13 cellular contexts compared by ENCODE assay signal in the genomic region with DNA sequence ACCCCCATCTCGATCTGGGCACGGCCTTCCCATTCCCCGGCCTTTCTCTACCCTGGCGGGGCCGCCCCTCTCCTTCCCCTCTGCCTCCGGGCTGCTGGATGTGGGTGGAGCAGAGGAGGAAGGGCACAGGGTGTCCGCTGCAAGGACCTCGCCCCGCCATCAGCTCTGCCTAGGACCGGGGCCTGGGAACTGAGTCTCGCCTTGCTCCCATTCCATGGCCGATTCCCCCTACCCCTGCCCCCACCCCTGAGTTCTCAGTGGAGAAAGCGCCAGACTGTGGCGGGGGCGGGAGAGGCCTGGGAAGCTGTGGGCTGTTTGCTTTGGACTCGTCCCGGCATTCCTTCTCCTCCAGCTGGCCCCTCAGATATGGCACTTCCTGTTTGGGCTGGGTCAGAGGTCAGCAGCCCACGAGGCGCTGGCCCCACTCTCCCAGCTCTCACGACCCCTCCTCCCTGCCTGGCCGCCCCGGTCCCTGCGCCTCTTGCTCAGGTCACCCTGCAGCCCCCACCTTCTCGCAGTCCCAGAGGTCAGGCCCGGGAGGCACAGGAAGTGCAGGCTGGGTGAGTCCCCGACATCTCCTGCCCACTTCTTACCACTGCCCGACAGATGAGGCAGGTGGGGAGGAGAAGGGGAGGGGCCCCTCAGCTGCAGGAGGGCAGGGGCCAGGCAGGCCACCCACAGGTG. TPM values are rescaled to one million over a fixed set of nuclear protein-coding genes. Genes with fewer than 3 reads are reported as not detected.
A peak's percentile ranks its signal among the peaks of the same experiment; 100 is the strongest.
DNase-seq lines count a peak whose midpoint lies in the region; ATAC-seq, FAIRE-seq and TF ChIP-seq lines count a peak whose summit lies in the region.
"Had no signal": no experiment of that assay in that cellular context is flagged by ENCODE, and none has a peak within 500 bp of the region (broad histone marks: within the 10 kb centered on the region; RNA-seq: fewer than 3 reads in every experiment).

No MANE protein-coding gene starts in this region.

- no peaks in the 10 kb centered on the region for H3K36me3 ChIP-seq in spleen
- H3K36me3 ChIP-seq: transverse colon had no signal

- FAIRE-seq in GM12892 (lab: Jason Lieb, UNC) = no peak

- ATAC-seq in left lobe of liver (peak; percentile 60), GM19395 (IDR thresholded peaks at IDR 0.05; ENCODE audit: unreplicated experiment) (no peak), GM18867 (IDR thresholded peaks at IDR 0.05; ENCODE audit: unreplicated experiment) (no peak), HG03108 (IDR thresholded peaks at IDR 0.05; ENCODE audit: unreplicated experiment) (no peak)

- WGBS in spleen, 5 donors = 37 to 69% (median 60%) methylated on average over 11 to 27 of the region's 27 CpGs

- intact Hi-C loops in spleen (cut with DNase I; ENCODE audit: low total_unique reads) = no loop called here

- no peaks in the 10 kb centered on the region for H3K27me3 ChIP-seq in spleen (replicated peaks in 1 of 7)
- H3K27me3 ChIP-seq: transverse colon had no signal

- no peaks in the 10 kb centered on the region for H3K9me3 ChIP-seq in spleen
- H3K9me3 ChIP-seq: transverse colon had no signal

- TF ChIP-seq CTCF in coronary artery (IDR thresholded peaks at IDR 0.05) (no peak), spleen (IDR thresholded peaks at IDR 0.05 in 8 of 11, conservative IDR thresholded peaks at IDR 0.05 in 3 of 11) (no peak)

- H3K27ac ChIP-seq in coronary artery (peak overlapping the region; percentile 49 to 97), spleen (peak overlapping the region in 5 of 8 donors; percentile 39 to 64 (median 60))
- H3K27ac ChIP-seq: transverse colon, VCaP had no signal

- TF ChIP-seq POLR2A in spleen (IDR thresholded peaks at IDR 0.05) (no peak), GM12892 (IDR thresholded peaks at IDR 0.05; ENCODE audit: low read depth, low read length) (no peak)

- peaks cover 0 to 36% (median 9%) of the 10 kb centered on the region in 6 donors for H3K4me1 ChIP-seq in spleen

- DNase-seq in HuH-7 (ENCODE audit: low spot score) = peak; percentile 37
- peak; percentile 84 for DNase-seq in coronary artery (ENCODE audit: low spot score)
- DNase-seq in left lobe of liver (ENCODE audit: low spot score) = peak; percentile 46
- DNase-seq in spleen = no peak
- DNase-seq in GM12892 (ENCODE audit: insufficient read length) = no peak
- DNase-seq: CD4-positive, alpha-beta memory T cell; transverse colon had no signal

- H3K4me3 ChIP-seq in coronary artery (peak overlapping the region; percentile 49), spleen (no peak overlapping the region)
- H3K4me3 ChIP-seq: transverse colon had no signal

RNA-seq across cellular contexts. Expression of a gene that starts 6.4 kb away (rescaled TPM):
- 88.4 TPM for total RNA-seq in left lobe of liver
- total RNA-seq in spleen = 100 to 1,000 TPM; 180 to 370 (median 268) TPM
- 100 to 1,000 TPM in 1 of 3 donors, 10 to 100 TPM in 2; 37.1 to 109 (median 40.1) TPM for polyA plus RNA-seq in spleen
- not detected for polyA plus RNA-seq in GM12892 (2012; ENCODE audit: missing spikeins)
- total RNA-seq: CD4-positive, alpha-beta memory T cell; H4 had no signal
- polyA plus RNA-seq: CD4-positive, alpha-beta memory T cell had no signal

RNA-seq across cellular contexts. Expression of a gene that starts 18.0 kb away (rescaled TPM):
- total RNA-seq in left lobe of liver (11.2 TPM), spleen (10 to 100 TPM; 23.6 to 36.2 (median 33.2) TPM)
- polyA plus RNA-seq in spleen = 10 to 100 TPM; 36.6 to 83.7 (median 79.8) TPM
- polyA plus RNA-seq in GM12892 (2012; ENCODE audit: missing spikeins) = 20.9 TPM

RNA-seq across cellular contexts. Expression of a gene that starts 29.1 kb away (rescaled TPM):
- not detected for total RNA-seq in left lobe of liver
- under 1 TPM in 2 of 7 donors, not detected in 5; 0.07 to 0.13 TPM for total RNA-seq in spleen
- not detected for polyA plus RNA-seq in spleen
- polyA plus RNA-seq in GM12892 (2012; ENCODE audit: missing spikeins) = not detected
- total RNA-seq: CD4-positive, alpha-beta memory T cell; H4; kidney epithelial cell; transverse colon had no signal

RNA-seq across cellular contexts. Expression of a gene that starts 42.5 kb away (rescaled TPM):
- total RNA-seq in left lobe of liver (0.23 TPM), spleen (1 to 10 TPM; 1.2 to 6.4 (median 3.7) TPM)
- polyA plus RNA-seq in spleen = 1 to 10 TPM; 1.1 to 1.8 (median 1.3) TPM
- not detected for polyA plus RNA-seq in GM12892 (2012; ENCODE audit: missing spikeins)

Comparison
In these comparisons a context has a peak if more than half of its experiments do, and no peak if none do; other contexts are left out.
1. DNase-seq: peak in HuH-7 (single experiment), coronary artery (single experiment) and left lobe of liver (single experiment); none in spleen (single experiment) and GM12892 (single experiment).